ENCODE assay signal across 8 cellular contexts in the genomic region with DNA sequence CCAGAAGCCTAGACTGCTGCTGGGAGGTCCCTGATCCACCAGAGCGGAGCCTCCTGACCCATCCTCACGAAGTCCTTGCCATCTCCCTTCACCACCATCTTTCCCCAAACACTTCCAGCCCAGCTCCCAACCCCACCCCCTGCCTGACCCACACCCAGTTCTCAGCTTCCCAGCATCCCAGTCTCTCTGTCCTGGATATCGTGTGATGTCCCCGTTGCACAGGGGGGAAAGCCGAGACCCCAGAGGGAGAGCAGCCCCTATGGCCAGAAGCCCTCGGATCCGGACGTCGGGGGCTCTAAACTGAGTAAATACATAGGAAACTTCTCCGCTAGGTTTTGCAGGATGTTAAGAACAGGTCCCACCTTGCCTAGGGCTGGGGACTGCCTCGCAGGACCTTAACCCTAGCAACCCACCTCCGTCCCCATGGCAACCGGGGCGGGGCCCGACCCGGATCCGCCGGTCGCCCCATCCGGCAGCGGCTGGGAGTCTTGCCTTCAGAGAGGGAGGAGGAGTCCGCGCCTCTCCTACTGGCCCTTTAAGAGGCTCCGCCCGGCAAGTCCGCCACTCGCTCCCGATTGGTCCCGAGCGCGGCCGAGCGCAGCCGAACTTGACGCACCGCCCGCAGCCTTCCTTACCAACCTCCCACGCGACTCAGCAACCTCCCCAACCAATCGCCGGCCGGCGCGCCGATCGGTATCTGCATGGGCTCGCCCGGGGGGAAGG. TPM values are rescaled to one million over a fixed set of nuclear protein-coding genes. Genes with fewer than 3 reads are reported as not detected.
A peak's percentile ranks its signal among the peaks of the same experiment; 100 is the strongest.
DNase-seq lines count a peak whose midpoint lies in the region; ATAC-seq and FAIRE-seq lines count a peak whose summit lies in the region.

No MANE protein-coding gene starts in this region.

- peak overlapping the region; percentile 56 for H3K27ac Mint-ChIP-seq in activated naive CD4-positive, alpha-beta T cell treated with anti-CD3 and anti-CD28 coated beads for 36 hours

- H3K79me1 ChIP-seq in neuronal stem cell (ENCODE audit: low read depth, low read length) = peaks cover 3% of the 10 kb centered on the region

- no peak overlapping the region for H3K9ac ChIP-seq in neuronal stem cell (ENCODE audit: low read depth, low read length, poor library complexity)

- peaks cover 5 to 17% of the 10 kb centered on the region in 2 donors for H3K4me1 ChIP-seq in neuronal stem cell (ENCODE audit: control insufficient read depth in 2 of 2, insufficient read depth in 1 of 2, low read depth in 1 of 2, low read length in 2 of 2)

- peak; percentile 92 for FAIRE-seq in frontal cortex (lab: Jason Lieb, UNC)

- H3K27ac ChIP-seq in neuronal stem cell (replicated peaks; ENCODE audit: low read length) = peak overlapping the region; percentile 42

- H3K14ac ChIP-seq in neuronal stem cell (ENCODE audit: low read length) = no peak overlapping the region

- peak overlapping the region; percentile 75 for H3K4me3 Mint-ChIP-seq in activated naive CD4-positive, alpha-beta T cell treated with anti-CD3 and anti-CD28 coated beads for 36 hours

- WGBS in neuronal stem cell (ENCODE audit: extremely low coverage in 2 of 2, insufficient read length in 2 of 2, insufficient replicate concordance in 1 of 2), 2 donors = no CpG with 5 or more reads among the region's 48 CpGs

- no peak overlapping the region for H2AK5ac ChIP-seq in neuronal stem cell (ENCODE audit: low read depth, low read length)

- H3K9me3 ChIP-seq in neuronal stem cell (replicated peaks in 1 of 2; ENCODE audit: control insufficient read depth in 2 of 2, insufficient read depth in 1 of 2, low read depth in 1 of 2, low read length in 2 of 2) = no peaks in the 10 kb centered on the region

- H3K36me3 ChIP-seq in neuronal stem cell (replicated peaks in 1 of 2; ENCODE audit: control insufficient read depth in 2 of 2, insufficient read depth in 2 of 2, low read length in 2 of 2) = peaks cover 9 to 19% of the 10 kb centered on the region in 2 donors

- no peak overlapping the region for H4K91ac ChIP-seq in neuronal stem cell (ENCODE audit: low read depth, low read length, poor library complexity)

- H2AFZ ChIP-seq in neuronal stem cell (ENCODE audit: low read length) = peak overlapping the region; percentile 96

- no peaks in the 10 kb centered on the region for H3K9me3 Mint-ChIP-seq in activated naive CD4-positive, alpha-beta T cell treated with anti-CD3 and anti-CD28 coated beads for 36 hours

- no peak overlapping the region for H2BK120ac ChIP-seq in neuronal stem cell (ENCODE audit: low read depth, low read length)

- peaks cover 14% of the 10 kb centered on the region for H3K4me1 Mint-ChIP-seq in activated naive CD4-positive, alpha-beta T cell treated with anti-CD3 and anti-CD28 coated beads for 36 hours (ENCODE audit: low read depth)

- no peak overlapping the region for H3K4ac ChIP-seq in neuronal stem cell (ENCODE audit: low read length)

- H3K27me3 ChIP-seq in neuronal stem cell (ENCODE audit: control insufficient read depth in 3 of 3, insufficient read depth in 3 of 3, low read depth in 1 of 3, low read length in 3 of 3) = peaks cover 0 to 9% (median 0%) of the 10 kb centered on the region in 3 experiments

- no peak overlapping the region for H2BK12ac ChIP-seq in neuronal stem cell (ENCODE audit: low read length)

- peak; percentile 100 for DNase-seq in GDM1 (lab: John Stamatoyannopoulos, UW)
- DNase-seq in NAMALWA (ENCODE audit: low spot score) = peak; percentile 99
- peak; percentile 98 for DNase-seq in SK-MEL-5 (ENCODE audit: low read depth, low spot score)
- DNase-seq in activated naive CD4-positive, alpha-beta T cell treated with anti-CD3 and anti-CD28 coated beads for 36 hours = peak; percentile 100
- DNase-seq in frontal cortex (ENCODE audit: low spot score in 2 of 2) = peak; percentile 97 to 98
- DNase-seq in neuronal stem cell (ENCODE audit: low spot score) = peak; percentile 100
- DNase-seq in stromal cell of bone marrow (ENCODE audit: low read depth) = peak; percentile 99

- in situ Hi-C loops in SK-MEL-5 (cut with HindIII; ENCODE audit: low pct_unique_long_range_greater_than_20kb, low sequenced_read_pairs) = no loop called here

- CTCF ChIA-PET in activated naive CD4-positive, alpha-beta T cell treated with anti-CD3 and anti-CD28 coated beads for 36 hours (lab: Charles Lee) = no interaction called here

- peak; percentile 86 for ATAC-seq in HG02571 (IDR thresholded peaks at IDR 0.05; ENCODE audit: unreplicated experiment)

- H3K23ac ChIP-seq in neuronal stem cell (ENCODE audit: low read depth, low read length, poor library complexity) = no peak overlapping the region

- H3K27me3 Mint-ChIP-seq in activated naive CD4-positive, alpha-beta T cell treated with anti-CD3 and anti-CD28 coated beads for 36 hours (ENCODE audit: low read depth) = no peaks in the 10 kb centered on the region

- H4K8ac ChIP-seq in neuronal stem cell (ENCODE audit: low read depth, low read length) = no peak overlapping the region

- peaks cover 8% of the 10 kb centered on the region for H3K36me3 Mint-ChIP-seq in activated naive CD4-positive, alpha-beta T cell treated with anti-CD3 and anti-CD28 coated beads for 36 hours (ENCODE audit: low read depth)

- no peak overlapping the region for H2BK15ac ChIP-seq in neuronal stem cell (ENCODE audit: low read length)

- intact Hi-C loops in activated naive CD4-positive, alpha-beta T cell treated with anti-CD3 and anti-CD28 coated beads for 36 hours (cut with micrococcal nuclease) = loop anchor here (1.0 to 5.0 kb wide), 4 partner anchors 15 to 190 kb away; a partner anchor contains a TSS

- peak overlapping the region; percentile 20 for H3K18ac ChIP-seq in neuronal stem cell (ENCODE audit: low read length)

- H3K4me2 ChIP-seq in neuronal stem cell (ENCODE audit: insufficient read depth, low read length, poor library complexity, severe bottlenecking) = peak overlapping the region; percentile 58

- no peak overlapping the region for H2BK5ac ChIP-seq in neuronal stem cell (ENCODE audit: low read length)

- H3K4me3 ChIP-seq in neuronal stem cell (ENCODE audit: low read length in 2 of 2) = peak overlapping the region; percentile 70 to 94

RNA-seq across cellular contexts. Expression of a gene that starts 0.5 kb away (rescaled TPM):
- 550 and 588 TPM in 2 replicates for total RNA-seq in SK-MEL-5 (2014; rRNA removed; shearing (Covaris generic))
- 1,015 and 1,089 TPM in 2 replicates for polyA plus RNA-seq in SK-MEL-5 (2015; cell fraction: cytosol; rRNA removed)
- 1,678 and 1,969 TPM in 2 replicates for polyA plus RNA-seq in SK-MEL-5 (2015; cell fraction: nucleus; rRNA removed)
- 10 to 100 TPM; 63.3 to 65.9 TPM for total RNA-seq in activated naive CD4-positive, alpha-beta T cell treated with anti-CD3 and anti-CD28 coated beads for 36 hours
- 13.9 TPM for total RNA-seq in frontal cortex
- 76.9 TPM for polyA plus RNA-seq in neuronal stem cell (2013, experiment 1 of 2)
- 73.8 TPM for polyA plus RNA-seq in neuronal stem cell (2013, experiment 2 of 2)

RNA-seq across cellular contexts. Expression of a gene that starts 13.0 kb away (rescaled TPM):
- total RNA-seq in SK-MEL-5 (2014; rRNA removed; shearing (Covaris generic)) = 0.29 and 0.45 TPM in 2 replicates
- 0.83 and 1.2 TPM in 2 replicates for polyA plus RNA-seq in SK-MEL-5 (2015; cell fraction: cytosol; rRNA removed)
- polyA plus RNA-seq in SK-MEL-5 (2015; cell fraction: nucleus; rRNA removed) = 0.57 and 0.76 TPM in 2 replicates
- under 1 TPM; 0.20 to 0.29 TPM for total RNA-seq in activated naive CD4-positive, alpha-beta T cell treated with anti-CD3 and anti-CD28 coated beads for 36 hours
- under 0.01 TPM for total RNA-seq in frontal cortex
- 0.46 TPM for polyA plus RNA-seq in neuronal stem cell (2013, experiment 1 of 2)
- 0.47 TPM for polyA plus RNA-seq in neuronal stem cell (2013, experiment 2 of 2)

RNA-seq across cellular contexts. Expression of a gene that starts 14.9 kb away (rescaled TPM):
- total RNA-seq in SK-MEL-5 (2014; rRNA removed; shearing (Covaris generic)) = 2,457 and 2,669 TPM in 2 replicates
- 3,611 and 3,895 TPM in 2 replicates for polyA plus RNA-seq in SK-MEL-5 (2015; cell fraction: cytosol; rRNA removed)
- polyA plus RNA-seq in SK-MEL-5 (2015; cell fraction: nucleus; rRNA removed) = 2,394 and 2,412 TPM in 2 replicates
- 10 to 100 TPM; 31.3 to 34.0 TPM for total RNA-seq in activated naive CD4-positive, alpha-beta T cell treated with anti-CD3 and anti-CD28 coated beads for 36 hours
- total RNA-seq in frontal cortex = 35.9 TPM
- 27.9 TPM for polyA plus RNA-seq in neuronal stem cell (2013, experiment 1 of 2)
- 25.3 TPM for polyA plus RNA-seq in neuronal stem cell (2013, experiment 2 of 2)

RNA-seq across cellular contexts. Expression of a gene that starts 33.3 kb away (rescaled TPM):
- not detected in 2 replicates for total RNA-seq in SK-MEL-5 (2014; rRNA removed; shearing (Covaris generic))
- not detected in 2 replicates for polyA plus RNA-seq in SK-MEL-5 (2015; cell fraction: cytosol; rRNA removed)
- polyA plus RNA-seq in SK-MEL-5 (2015; cell fraction: nucleus; rRNA removed) = not detected in 2 replicates
- total RNA-seq in activated naive CD4-positive, alpha-beta T cell treated with anti-CD3 and anti-CD28 coated beads for 36 hours = 1 to 10 TPM; 2.1 to 2.5 TPM
- 0.41 TPM for total RNA-seq in frontal cortex
- polyA plus RNA-seq in neuronal stem cell (2013, experiment 1 of 2) = 0.07 TPM
- polyA plus RNA-seq in neuronal stem cell (2013, experiment 2 of 2) = 0.07 TPM

RNA-seq across cellular contexts. Expression of a gene that starts 34.4 kb away (rescaled TPM):
- 0.16 and 0.27 TPM in 2 replicates for total RNA-seq in SK-MEL-5 (2014; rRNA removed; shearing (Covaris generic))
- 1.00 and 1.5 TPM in 2 replicates for polyA plus RNA-seq in SK-MEL-5 (2015; cell fraction: cytosol; rRNA removed)
- polyA plus RNA-seq in SK-MEL-5 (2015; cell fraction: nucleus; rRNA removed) = 0.32 TPM in 1 of 2 replicates, not detected in the other
- total RNA-seq in activated naive CD4-positive, alpha-beta T cell treated with anti-CD3 and anti-CD28 coated beads for 36 hours = under 1 TPM; 0.41 to 0.42 TPM
- 0.41 TPM for total RNA-seq in frontal cortex
- polyA plus RNA-seq in neuronal stem cell (2013, experiment 1 of 2) = 0.11 TPM
- 0.12 TPM for polyA plus RNA-seq in neuronal stem cell (2013, experiment 2 of 2)

Comparison
In these comparisons a context has a peak if more than half of its experiments do, and no peak if none do; other contexts are left out.
1. Peak in every context shown above with its lines: DNase-seq, ATAC-seq, H3K4me3 ChIP-seq and H3K27ac ChIP-seq.
2. RNA of a gene that starts 14.9 kb away (total RNA-seq): 2,457 to 2,669 TPM in SK-MEL-5; 35.9 TPM in frontal cortex (single experiment) and 31.3 to 34.0 TPM in activated naive CD4-positive, alpha-beta T cell treated with anti-CD3 and anti-CD28 coated beads for 36 hours; every median in the first group is over 10 times any median in the second.